In genomic region chr6:34890526-34890910, GRCh38 we compare ENCODE assay signal across 9 cellular contexts. TPM values are rescaled to one million over a fixed set of nuclear protein-coding genes. Genes with fewer than 3 reads are reported as not detected.
DNase-seq lines count a peak whose midpoint lies in the region; ATAC-seq, FAIRE-seq and TF ChIP-seq lines count a peak whose summit lies in the region.
"Had no signal": no experiment of that assay in that cellular context is flagged by ENCODE, and none has a peak within 500 bp of the region (broad histone marks: within the 10 kb centered on the region; RNA-seq: fewer than 3 reads in every experiment).

No MANE protein-coding gene starts in this region.

- H3K9me3 Mint-ChIP-seq in activated CD4-positive, alpha-beta memory T cell treated with anti-CD3 and anti-CD28 coated beads for 36 hours = no peaks in the 10 kb centered on the region
- no peaks in the 10 kb centered on the region for H3K9me3 Mint-ChIP-seq in stimulated activated naive B cell treated with anti-CD40 and anti-IgM and Interleukin-4, amounts not matched to agents 10 μg/mL and 1 μg/mL and 100 μg/mL, for 72 hours

- no peak for FAIRE-seq in urothelium cell line (lab: Jason Lieb, UNC)

- peaks cover 25% of the 10 kb centered on the region for H3K4me1 Mint-ChIP-seq in activated CD4-positive, alpha-beta memory T cell treated with anti-CD3 and anti-CD28 coated beads for 36 hours (ENCODE audit: low read depth)
- H3K4me1 Mint-ChIP-seq in stimulated activated naive B cell treated with anti-CD40 and anti-IgM and Interleukin-4, amounts not matched to agents 10 μg/mL and 1 μg/mL and 100 μg/mL, for 72 hours = peaks cover 18 to 53% of the 10 kb centered on the region in 2 donors

- H3K36me3 ChIP-seq in hepatocyte (replicated peaks; ENCODE audit: insufficient read depth, low read depth) = no peaks in the 10 kb centered on the region

- peak overlapping the region; percentile 89 for H3K4me2 ChIP-seq in hepatocyte

- H4K20me1 ChIP-seq in hepatocyte (ENCODE audit: insufficient read depth, poor library complexity, severe bottlenecking) = peaks cover 9% of the 10 kb centered on the region

- TF ChIP-seq CTCF in hepatocyte (IDR thresholded peaks at IDR 0.05; ENCODE audit: poor library complexity) = no peak

- intact Hi-C loops in activated CD4-positive, alpha-beta memory T cell treated with anti-CD3 and anti-CD28 coated beads for 36 hours (cut with micrococcal nuclease) = no loop called here

- H3K27ac ChIP-seq in hepatocyte = no peak overlapping the region

- H3K9me3 ChIP-seq in hepatocyte (ENCODE audit: low read depth) = no peaks in the 10 kb centered on the region

- H3K4me3 ChIP-seq in hepatocyte = peak overlapping the region; percentile 37

- peaks cover 6% of the 10 kb centered on the region for H3K4me1 ChIP-seq in hepatocyte (ENCODE audit: insufficient read depth)

- POLR2A ChIA-PET in activated CD4-positive, alpha-beta memory T cell treated with anti-CD3 and anti-CD28 coated beads for 36 hours (lab: Charles Lee) = no interaction called here

- peaks cover 83% of the 10 kb centered on the region for H3K79me2 ChIP-seq in hepatocyte

- H3K9me2 ChIP-seq in hepatocyte (replicated peaks; ENCODE audit: insufficient read depth) = no peaks in the 10 kb centered on the region

- H2AFZ ChIP-seq in hepatocyte = no peak overlapping the region

- WGBS in hepatocyte (ENCODE audit: low lambda C conversion rate, missing lambda C conversion rate) = 66% methylated on average over 7 of the region's 7 CpGs

- CTCF ChIA-PET in activated CD4-positive, alpha-beta memory T cell treated with anti-CD3 and anti-CD28 coated beads for 36 hours (lab: Charles Lee) = interaction anchor here (0.6 to 1.8 kb wide), 3 partner anchors 145 to 315 kb away, joined by 3 to 6 read pairs (median 6); no protein-coding TSS in a partner anchor

- no peak overlapping the region for H3K27ac Mint-ChIP-seq in activated CD4-positive, alpha-beta memory T cell treated with anti-CD3 and anti-CD28 coated beads for 36 hours
- H3K27ac Mint-ChIP-seq in stimulated activated naive B cell treated with anti-CD40 and anti-IgM and Interleukin-4, amounts not matched to agents 10 μg/mL and 1 μg/mL and 100 μg/mL, for 72 hours = peak overlapping the region; percentile 26

- no peaks in the 10 kb centered on the region for H3K27me3 Mint-ChIP-seq in activated CD4-positive, alpha-beta memory T cell treated with anti-CD3 and anti-CD28 coated beads for 36 hours
- H3K27me3 Mint-ChIP-seq in stimulated activated naive B cell treated with anti-CD40 and anti-IgM and Interleukin-4, amounts not matched to agents 10 μg/mL and 1 μg/mL and 100 μg/mL, for 72 hours = no peaks in the 10 kb centered on the region

- H3K27me3 ChIP-seq in hepatocyte = no peaks in the 10 kb centered on the region

- H3K36me3 Mint-ChIP-seq in activated CD4-positive, alpha-beta memory T cell treated with anti-CD3 and anti-CD28 coated beads for 36 hours = peaks cover 5% of the 10 kb centered on the region
- peaks cover 3 to 4% of the 10 kb centered on the region in 2 donors for H3K36me3 Mint-ChIP-seq in stimulated activated naive B cell treated with anti-CD40 and anti-IgM and Interleukin-4, amounts not matched to agents 10 μg/mL and 1 μg/mL and 100 μg/mL, for 72 hours

- H3K4me3 Mint-ChIP-seq in activated CD4-positive, alpha-beta memory T cell treated with anti-CD3 and anti-CD28 coated beads for 36 hours = peak overlapping the region; percentile 100
- peak overlapping the region; percentile 100 for H3K4me3 Mint-ChIP-seq in stimulated activated naive B cell treated with anti-CD40 and anti-IgM and Interleukin-4, amounts not matched to agents 10 μg/mL and 1 μg/mL and 100 μg/mL, for 72 hours

- DNase-seq in SKM-1 treated with dmso at 0.1 percent for 144 hours (lab: John Stamatoyannopoulos, UW; ENCODE audit: unreplicated experiment) = peak; percentile 49
- DNase-seq in SKM-1 (lab: John Stamatoyannopoulos, UW; ENCODE audit: unreplicated experiment) = no peak
- DNase-seq in activated CD4-positive, alpha-beta memory T cell treated with anti-CD3 and anti-CD28 coated beads for 36 hours = no peak
- no peak for DNase-seq in hepatocyte (ENCODE audit: low spot score)
- no peak for DNase-seq in stimulated activated naive B cell treated with anti-CD40 and anti-IgM and Interleukin-4, amounts not matched to agents 10 μg/mL and 1 μg/mL and 100 μg/mL, for 72 hours
- DNase-seq in urothelium cell line (ENCODE audit: low spot score) = no peak
- DNase-seq in T-helper 9 cell = no peak
- DNase-seq: ACHN had no signal

- no peak for ATAC-seq in stimulated activated naive B cell treated with anti-CD40 and anti-IgM and Interleukin-4, amounts not matched to agents 10 μg/mL and 1 μg/mL and 100 μg/mL, for 72 hours (replicated peaks)
- no peak for ATAC-seq in HG03095 (IDR thresholded peaks at IDR 0.05; ENCODE audit: unreplicated experiment)

RNA-seq across cellular contexts. Expression of gene ANKS1A, which starts 1.5 kb away (rescaled TPM):
- total RNA-seq in activated CD4-positive, alpha-beta memory T cell treated with anti-CD3 and anti-CD28 coated beads for 36 hours = 1 to 10 TPM; 7.2 to 7.7 TPM
- 18.5 and 25.4 TPM in 2 replicates for total RNA-seq in hepatocyte
- 15.9 and 17.5 TPM in 2 replicates for polyA plus RNA-seq in hepatocyte

RNA-seq across cellular contexts. Expression of gene TAF11, which starts 2.7 kb away (rescaled TPM):
- total RNA-seq in activated CD4-positive, alpha-beta memory T cell treated with anti-CD3 and anti-CD28 coated beads for 36 hours = 10 to 100 TPM; 27.2 to 29.0 TPM
- total RNA-seq in hepatocyte = 43.9 and 47.6 TPM in 2 replicates
- polyA plus RNA-seq in hepatocyte = 33.1 and 38.6 TPM in 2 replicates
